In genomic region chr12:32836710-32837109, GRCh38 we compare ENCODE assay signal across 23 cellular contexts. TPM values are rescaled to one million over a fixed set of nuclear protein-coding genes. Genes with fewer than 3 reads are reported as not detected.
"Had no signal": no experiment of that assay in that cellular context is flagged by ENCODE, and none has a peak within 500 bp of the region (broad histone marks: within the 10 kb centered on the region; RNA-seq: fewer than 3 reads in every experiment).

No MANE protein-coding gene starts in this region.

- H3K4me1 ChIP-seq: breast epithelium, upper lobe of right lung had no signal

- H3K4me3 Mint-ChIP-seq: activated naive CD8-positive, alpha-beta T cell treated with anti-CD3 and anti-CD28 coated beads, Interleukin-2, amount 10 ng/mL, durations not matched to agents 7 days and 5 days; endodermal cell; mesothelial cell of epicardium; naive thymus-derived CD8-positive, alpha-beta T cell; neural progenitor cell; WTC11 had no signal

- H3K36me3 Mint-ChIP-seq: activated naive CD8-positive, alpha-beta T cell treated with anti-CD3 and anti-CD28 coated beads, Interleukin-2, amount 10 ng/mL, durations not matched to agents 7 days and 5 days; naive thymus-derived CD8-positive, alpha-beta T cell; neural progenitor cell had no signal

- H3K9me3 Mint-ChIP-seq: activated naive CD8-positive, alpha-beta T cell treated with anti-CD3 and anti-CD28 coated beads, Interleukin-2, amount 10 ng/mL, durations not matched to agents 7 days and 5 days; neural progenitor cell had no signal

- H3K9ac ChIP-seq: neural progenitor cell had no signal

- DNase-seq: activated CD4-positive, alpha-beta T cell treated with anti-CD3 and anti-CD28 coated beads, Interleukin-2, amount 50 U/mL, for 48 hours; activated naive CD4-positive, alpha-beta T cell treated with Interleukin-2 at 50 U/mL for 16 hours; activated naive CD8-positive, alpha-beta T cell treated with anti-CD3 and anti-CD28 coated beads, Interleukin-2, amount 10 ng/mL, durations not matched to agents 7 days and 5 days; activated T-cell treated with anti-CD3 and anti-CD28 coated beads, Interleukin-2, amount 50 U/mL, for 48 hours; amniotic stem cell; cortex of kidney; endodermal cell; foreskin melanocyte; hippocampal formation; left colon; naive thymus-derived CD8-positive, alpha-beta T cell; posterior cingulate gyrus; retina; stimulated activated CD4-positive, alpha-beta T cell treated with anti-CD3 and anti-CD28 coated beads, Interleukin-4, amount 100 ng/mL, for 24 hours; stimulated activated naive CD8-positive, alpha-beta T cell treated with anti-CD3 and anti-CD28 coated beads, Interleukin-15, Interleukin-2, amounts not matched to agents 100 U/mL and 50 U/mL, for 24 hours; T-helper 9 cell; upper lobe of right lung had no signal

- H3K36me3 ChIP-seq: breast epithelium, neural progenitor cell, upper lobe of right lung had no signal

- H3K27ac ChIP-seq: breast epithelium, neural progenitor cell, upper lobe of right lung had no signal

- H3K27ac Mint-ChIP-seq: activated naive CD8-positive, alpha-beta T cell treated with anti-CD3 and anti-CD28 coated beads, Interleukin-2, amount 10 ng/mL, durations not matched to agents 7 days and 5 days; endodermal cell; mesothelial cell of epicardium; naive thymus-derived CD8-positive, alpha-beta T cell; neural progenitor cell had no signal

- H3K27me3 Mint-ChIP-seq: naive thymus-derived CD8-positive, alpha-beta T cell had no signal

- H2AFZ ChIP-seq: neural progenitor cell had no signal

- H3K9me3 ChIP-seq: breast epithelium, upper lobe of right lung had no signal

- H3K4me2 ChIP-seq: neural progenitor cell had no signal

- H3K27me3 ChIP-seq: breast epithelium, neural progenitor cell, upper lobe of right lung had no signal

- H3K4me1 Mint-ChIP-seq: activated naive CD8-positive, alpha-beta T cell treated with anti-CD3 and anti-CD28 coated beads, Interleukin-2, amount 10 ng/mL, durations not matched to agents 7 days and 5 days; naive thymus-derived CD8-positive, alpha-beta T cell; neural progenitor cell had no signal

- H3K4me3 ChIP-seq: breast epithelium, lung, neural progenitor cell, upper lobe of right lung had no signal

RNA-seq across cellular contexts. Expression of gene PKP2, which starts 59.9 kb away (rescaled TPM):
- total RNA-seq: naive thymus-derived CD8-positive, alpha-beta T cell; T-helper 1 cell treated with Interleukin-12 subunit alpha and Interleukin-12 subunit beta and Interleukin-4 antibody, amounts not matched to agents 30 ng/mL and 1 ng/mL, for 36 hours had no signal
- polyA plus RNA-seq: naive thymus-derived CD8-positive, alpha-beta T cell had no signal
